2 cellular contexts compared by ENCODE assay signal in the genomic region with DNA sequence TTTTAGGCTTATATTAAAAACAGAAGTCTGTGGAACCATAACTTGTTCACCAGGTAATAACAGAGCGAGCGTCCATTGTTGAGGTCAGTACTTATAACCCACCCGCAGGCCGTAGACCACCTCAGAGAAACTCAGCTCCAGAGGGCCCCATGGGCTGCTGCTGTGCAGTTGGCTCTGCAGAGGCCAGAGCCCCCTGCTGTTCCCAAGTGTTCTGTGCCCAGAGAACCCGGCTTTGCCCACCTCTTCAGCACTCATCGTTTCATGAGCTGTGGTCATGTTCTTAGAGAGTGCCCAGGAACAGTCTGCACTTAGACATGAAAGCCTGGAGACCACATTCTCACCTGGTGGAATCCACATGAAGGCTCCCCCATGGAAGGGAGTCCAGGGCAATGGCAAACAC.
TF ChIP-seq lines count a peak whose summit lies in the region.

No MANE protein-coding gene starts in this region.

TF ChIP-seq in IMR-90, 13 proteins besides CTCF, POLR2A, EP300 and RAD21:
- TF ChIP-seq RFX5 (IDR thresholded peaks at IDR 0.05; ENCODE audit: low read depth, low read length) (no peak), CHD1 (IDR thresholded peaks at IDR 0.05; ENCODE audit: low read depth, low read length) (no peak), BHLHE40 (IDR thresholded peaks at IDR 0.05; ENCODE audit: low read depth, low read length) (no peak), SMC3 (IDR thresholded peaks at IDR 0.05; ENCODE audit: low read depth, low read length) (peak; percentile 17; the same call in 1 of the 2 replicates), FOS (IDR thresholded peaks at IDR 0.05; ENCODE audit: low read depth, low read length) (no peak)

TF ChIP-seq in GM12878, 131 proteins besides CTCF, POLR2A, EP300 and RAD21:
- no peak for TF ChIP-seq SREBF1 (IDR thresholded peaks at IDR 0.05; ENCODE audit: low read length)
- no peak for TF ChIP-seq RB1 (IDR thresholded peaks at IDR 0.05; ENCODE audit: borderline replicate concordance)
- TF ChIP-seq SREBF2 (IDR thresholded peaks at IDR 0.05; ENCODE audit: low read length): no peak
- no peak for TF ChIP-seq RAD51 (IDR thresholded peaks at IDR 0.05)
- no peak for TF ChIP-seq EED (IDR thresholded peaks at IDR 0.05; ENCODE audit: low read depth)
- TF ChIP-seq SMAD1 (IDR thresholded peaks at IDR 0.05; ENCODE audit: low read depth, partially characterized antibody): no peak
- TF ChIP-seq RFX5 (IDR thresholded peaks at IDR 0.05; ENCODE audit: low read depth, low read length): no peak
- no peak for TF ChIP-seq NR2F1 (conservative IDR thresholded peaks at IDR 0.05)
- no peak for TF ChIP-seq GABPA (IDR thresholded peaks at IDR 0.05; ENCODE audit: low read depth)
- TF ChIP-seq TBL1XR1 (IDR thresholded peaks at IDR 0.05; ENCODE audit: low read depth, low read length): no peak
- no peak for TF ChIP-seq HDAC6 (IDR thresholded peaks at IDR 0.05; ENCODE audit: unreplicated experiment)
- TF ChIP-seq CREM (IDR thresholded peaks at IDR 0.05; ENCODE audit: low read depth): no peak
- TF ChIP-seq, protein P1, sequence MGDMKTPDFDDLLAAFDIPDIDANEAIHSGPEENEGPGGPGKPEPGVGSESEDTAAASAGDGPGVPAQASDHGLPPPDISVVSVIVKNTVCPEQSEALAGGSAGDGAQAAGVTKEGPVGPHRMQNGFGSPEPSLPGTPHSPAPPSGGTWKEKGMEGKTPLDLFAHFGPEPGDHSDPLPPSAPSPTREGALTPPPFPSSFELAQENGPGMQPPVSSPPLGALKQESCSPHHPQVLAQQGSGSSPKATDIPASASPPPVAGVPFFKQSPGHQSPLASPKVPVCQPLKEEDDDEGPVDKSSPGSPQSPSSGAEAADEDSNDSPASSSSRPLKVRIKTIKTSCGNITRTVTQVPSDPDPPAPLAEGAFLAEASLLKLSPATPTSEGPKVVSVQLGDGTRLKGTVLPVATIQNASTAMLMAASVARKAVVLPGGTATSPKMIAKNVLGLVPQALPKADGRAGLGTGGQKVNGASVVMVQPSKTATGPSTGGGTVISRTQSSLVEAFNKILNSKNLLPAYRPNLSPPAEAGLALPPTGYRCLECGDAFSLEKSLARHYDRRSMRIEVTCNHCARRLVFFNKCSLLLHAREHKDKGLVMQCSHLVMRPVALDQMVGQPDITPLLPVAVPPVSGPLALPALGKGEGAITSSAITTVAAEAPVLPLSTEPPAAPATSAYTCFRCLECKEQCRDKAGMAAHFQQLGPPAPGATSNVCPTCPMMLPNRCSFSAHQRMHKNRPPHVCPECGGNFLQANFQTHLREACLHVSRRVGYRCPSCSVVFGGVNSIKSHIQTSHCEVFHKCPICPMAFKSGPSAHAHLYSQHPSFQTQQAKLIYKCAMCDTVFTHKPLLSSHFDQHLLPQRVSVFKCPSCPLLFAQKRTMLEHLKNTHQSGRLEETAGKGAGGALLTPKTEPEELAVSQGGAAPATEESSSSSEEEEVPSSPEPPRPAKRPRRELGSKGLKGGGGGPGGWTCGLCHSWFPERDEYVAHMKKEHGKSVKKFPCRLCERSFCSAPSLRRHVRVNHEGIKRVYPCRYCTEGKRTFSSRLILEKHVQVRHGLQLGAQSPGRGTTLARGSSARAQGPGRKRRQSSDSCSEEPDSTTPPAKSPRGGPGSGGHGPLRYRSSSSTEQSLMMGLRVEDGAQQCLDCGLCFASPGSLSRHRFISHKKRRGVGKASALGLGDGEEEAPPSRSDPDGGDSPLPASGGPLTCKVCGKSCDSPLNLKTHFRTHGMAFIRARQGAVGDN (IDR thresholded peaks at IDR 0.05): no peak
- no peak for TF ChIP-seq RELA (IDR thresholded peaks at IDR 0.05; ENCODE audit: borderline replicate concordance, partially characterized antibody)
- no peak for TF ChIP-seq EZH2 (IDR thresholded peaks at IDR 0.05; ENCODE audit: borderline replicate concordance, control insufficient read depth, low read depth, low read length)
- TF ChIP-seq SP1 (IDR thresholded peaks at IDR 0.05; ENCODE audit: low read depth, low read length): no peak
- TF ChIP-seq PBX3 (IDR thresholded peaks at IDR 0.05; ENCODE audit: insufficient replicate concordance, low read depth, low read length): no peak
- no peak for TF ChIP-seq CBX3 (IDR thresholded peaks at IDR 0.05; ENCODE audit: borderline replicate concordance, low read depth)
